Comparison of ENCODE assay signal across 2 cellular contexts in genomic region chr17:63973247-63973646, GRCh38.
A peak's percentile ranks its signal among the peaks of the same experiment; 100 is the strongest.
TF ChIP-seq lines count a peak whose summit lies in the region.

No MANE protein-coding gene starts in this region.

TF ChIP-seq in HCT116, 20 proteins besides CTCF, POLR2A, EP300 and RAD21:
- TF ChIP-seq EZH2phosphoT487 (IDR thresholded peaks at IDR 0.05; ENCODE audit: borderline replicate concordance) (no peak), SIN3A (IDR thresholded peaks at IDR 0.05; ENCODE audit: low read depth) (no peak), SRF (IDR thresholded peaks at IDR 0.05; ENCODE audit: low read depth) (no peak), CEBPB (IDR thresholded peaks at IDR 0.05; ENCODE audit: low read depth) (no peak), SP1 (IDR thresholded peaks at IDR 0.05; ENCODE audit: low read depth) (no peak), EGR1 (IDR thresholded peaks at IDR 0.05; ENCODE audit: low read depth) (no peak), POLR2AphosphoS5 (IDR thresholded peaks at IDR 0.05; ENCODE audit: low read depth, low read length) (no peak), FOSL1 (IDR thresholded peaks at IDR 0.05; ENCODE audit: low read depth) (no peak), EZH2 (IDR thresholded peaks at IDR 0.05) (no peak), REST (IDR thresholded peaks at IDR 0.05; ENCODE audit: low read depth) (no peak), ZNF274 (IDR thresholded peaks at IDR 0.05; ENCODE audit: low read depth, low read length) (no peak), YY1 (IDR thresholded peaks at IDR 0.05; ENCODE audit: extremely low read depth, insufficient replicate concordance, low read depth, low read length) (no peak), TCF7L2 (IDR thresholded peaks at IDR 0.05; ENCODE audit: borderline replicate concordance, extremely low read depth, insufficient read depth, insufficient read length) (no peak), CBX3 (IDR thresholded peaks at IDR 0.05; ENCODE audit: low read depth) (no peak), ZFX (IDR thresholded peaks at IDR 0.05) (no peak), JUND (IDR thresholded peaks at IDR 0.05) (no peak)
- TF ChIP-seq, protein P1, sequence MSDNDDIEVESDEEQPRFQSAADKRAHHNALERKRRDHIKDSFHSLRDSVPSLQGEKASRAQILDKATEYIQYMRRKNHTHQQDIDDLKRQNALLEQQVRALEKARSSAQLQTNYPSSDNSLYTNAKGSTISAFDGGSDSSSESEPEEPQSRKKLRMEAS (IDR thresholded peaks at IDR 0.05) = no peak
- TF ChIP-seq, protein P2, sequence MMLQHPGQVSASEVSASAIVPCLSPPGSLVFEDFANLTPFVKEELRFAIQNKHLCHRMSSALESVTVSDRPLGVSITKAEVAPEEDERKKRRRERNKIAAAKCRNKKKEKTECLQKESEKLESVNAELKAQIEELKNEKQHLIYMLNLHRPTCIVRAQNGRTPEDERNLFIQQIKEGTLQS (IDR thresholded peaks at IDR 0.05) = no peak

TF ChIP-seq in GM12878, 131 proteins besides CTCF, POLR2A, EP300 and RAD21:
- no peak for TF ChIP-seq TARDBP (IDR thresholded peaks at IDR 0.05; ENCODE audit: borderline replicate concordance)
- TF ChIP-seq MEF2B (IDR thresholded peaks at IDR 0.05; ENCODE audit: partially characterized antibody, poor library complexity, severe bottlenecking) = no peak
- TF ChIP-seq, protein P3, sequence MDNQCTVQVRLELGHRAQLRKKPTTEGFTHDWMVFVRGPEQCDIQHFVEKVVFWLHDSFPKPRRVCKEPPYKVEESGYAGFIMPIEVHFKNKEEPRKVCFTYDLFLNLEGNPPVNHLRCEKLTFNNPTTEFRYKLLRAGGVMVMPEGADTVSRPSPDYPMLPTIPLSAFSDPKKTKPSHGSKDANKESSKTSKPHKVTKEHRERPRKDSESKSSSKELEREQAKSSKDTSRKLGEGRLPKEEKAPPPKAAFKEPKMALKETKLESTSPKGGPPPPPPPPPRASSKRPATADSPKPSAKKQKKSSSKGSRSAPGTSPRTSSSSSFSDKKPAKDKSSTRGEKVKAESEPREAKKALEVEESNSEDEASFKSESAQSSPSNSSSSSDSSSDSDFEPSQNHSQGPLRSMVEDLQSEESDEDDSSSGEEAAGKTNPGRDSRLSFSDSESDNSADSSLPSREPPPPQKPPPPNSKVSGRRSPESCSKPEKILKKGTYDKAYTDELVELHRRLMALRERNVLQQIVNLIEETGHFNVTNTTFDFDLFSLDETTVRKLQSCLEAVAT (IDR thresholded peaks at IDR 0.05) = 0 out of 2 replicates have a peak, but pooled peaks have one; percentile 47
- TF ChIP-seq ZNF622 (IDR thresholded peaks at IDR 0.05) = no peak
- no peak for TF ChIP-seq RFX5 (IDR thresholded peaks at IDR 0.05; ENCODE audit: low read depth, low read length)
- TF ChIP-seq, protein P4, sequence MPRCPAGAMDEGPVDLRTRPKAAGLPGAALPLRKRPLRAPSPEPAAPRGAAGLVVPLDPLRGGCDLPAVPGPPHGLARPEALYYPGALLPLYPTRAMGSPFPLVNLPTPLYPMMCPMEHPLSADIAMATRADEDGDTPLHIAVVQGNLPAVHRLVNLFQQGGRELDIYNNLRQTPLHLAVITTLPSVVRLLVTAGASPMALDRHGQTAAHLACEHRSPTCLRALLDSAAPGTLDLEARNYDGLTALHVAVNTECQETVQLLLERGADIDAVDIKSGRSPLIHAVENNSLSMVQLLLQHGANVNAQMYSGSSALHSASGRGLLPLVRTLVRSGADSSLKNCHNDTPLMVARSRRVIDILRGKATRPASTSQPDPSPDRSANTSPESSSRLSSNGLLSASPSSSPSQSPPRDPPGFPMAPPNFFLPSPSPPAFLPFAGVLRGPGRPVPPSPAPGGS (IDR thresholded peaks at IDR 0.05; ENCODE audit: borderline replicate concordance, insufficient read depth, low read depth, low read length, poor library complexity, severe bottlenecking) = no peak
